In genomic region chr6:118161364-118161763, GRCh38 we compare ENCODE assay signal across 21 cellular contexts.
DNase-seq lines count a peak whose midpoint lies in the region; ATAC-seq and TF ChIP-seq lines count a peak whose summit lies in the region.
"Had no signal": no experiment of that assay in that cellular context is flagged by ENCODE, and none has a peak within 500 bp of the region (broad histone marks: within the 10 kb centered on the region; RNA-seq: fewer than 3 reads in every experiment).

No MANE protein-coding gene starts in this region.

- no peak overlapping the region for H3K4me2 ChIP-seq in mesendoderm (ENCODE audit: low read length)
- H3K4me2 ChIP-seq: BLaER1 had no signal

- no peak overlapping the region for H2AK5ac ChIP-seq in mesendoderm (ENCODE audit: low read length)

- no peaks in the 10 kb centered on the region for H3K36me3 ChIP-seq in HEK293 (ENCODE audit: control insufficient read depth in 2 of 2, insufficient read depth in 1 of 2, low read length in 2 of 2)
- no peaks in the 10 kb centered on the region for H3K36me3 ChIP-seq in mesendoderm (ENCODE audit: control insufficient read depth, insufficient read depth, low read length)
- H3K36me3 ChIP-seq in Caco-2 (ENCODE audit: control insufficient read depth, insufficient read depth, low read length) = no peaks in the 10 kb centered on the region
- no peaks in the 10 kb centered on the region for H3K36me3 ChIP-seq in heart right ventricle
- H3K36me3 ChIP-seq: BE2C, BLaER1 had no signal

- no peaks in the 10 kb centered on the region for H3K36me3 Mint-ChIP-seq in Caco-2 (ENCODE audit: insufficient read depth, unreplicated experiment)
- H3K36me3 Mint-ChIP-seq: CD14-positive monocyte; CD4-positive, alpha-beta memory T cell; CD4-positive, CD25-positive, alpha-beta regulatory T cell; CD8-positive, alpha-beta memory T cell had no signal

- no peak overlapping the region for H4K8ac ChIP-seq in mesendoderm (ENCODE audit: low read depth, low read length)

- BruUV-seq in Caco-2 (replicated peaks; lab: Mats Ljungman, UMichigan) = no TSS peak

- H3K27me3 ChIP-seq in mesendoderm (ENCODE audit: insufficient read depth, low read length, poor library complexity) (no peaks in the 10 kb centered on the region), Caco-2 (replicated peaks; ENCODE audit: control insufficient read depth, insufficient read depth, low read length) (no peaks in the 10 kb centered on the region), heart right ventricle (no peaks in the 10 kb centered on the region)
- H3K27me3 ChIP-seq: BE2C, BLaER1 had no signal

- H3K4me3 ChIP-seq in HEK293 (ENCODE audit: low read depth, low read length) = no peak overlapping the region
- no peak overlapping the region for H3K4me3 ChIP-seq in mesendoderm (ENCODE audit: low read length)
- H3K4me3 ChIP-seq in Caco-2 (ENCODE audit: low read depth, low read length) = no peak overlapping the region
- H3K4me3 ChIP-seq in heart right ventricle = no peak overlapping the region
- H3K4me3 ChIP-seq: BLaER1, GM12878 had no signal

- no peaks in the 10 kb centered on the region for H3K9me3 Mint-ChIP-seq in Caco-2 (ENCODE audit: unreplicated experiment)
- H3K9me3 Mint-ChIP-seq: CD4-positive, alpha-beta memory T cell; CD8-positive, alpha-beta memory T cell had no signal

- H3K4me1 ChIP-seq in HEK293 (ENCODE audit: control insufficient read depth, insufficient read depth, low read length) (peaks cover 20% of the 10 kb centered on the region), mesendoderm (ENCODE audit: control insufficient read depth, low read depth, low read length) (no peaks in the 10 kb centered on the region), Caco-2 (no peaks in the 10 kb centered on the region), heart right ventricle (no peaks in the 10 kb centered on the region)
- H3K4me1 ChIP-seq: BE2C, BLaER1 had no signal

- no peak overlapping the region for H3K56ac ChIP-seq in mesendoderm (ENCODE audit: low read length)

- no peak overlapping the region for H3K23ac ChIP-seq in mesendoderm (ENCODE audit: low read length)

- H3K9ac ChIP-seq in mesendoderm (ENCODE audit: low read length) = no peak overlapping the region
- H3K9ac ChIP-seq: BLaER1 had no signal

- ATAC-seq in heart right ventricle (no peak), HG03342 (IDR thresholded peaks at IDR 0.05; ENCODE audit: unreplicated experiment) (no peak)
- ATAC-seq: GM12878 had no signal

- H3K27me3 Mint-ChIP-seq in Caco-2 (ENCODE audit: insufficient read depth, unreplicated experiment) = no peaks in the 10 kb centered on the region
- H3K27me3 Mint-ChIP-seq: CD4-positive, CD25-positive, alpha-beta regulatory T cell had no signal

- H2BK15ac ChIP-seq in mesendoderm (replicated peaks; ENCODE audit: low read depth) = no peak overlapping the region

- TF ChIP-seq CTCF in HEK293 (tag by site-specific recombination; IDR thresholded peaks at IDR 0.05) (no peak), Caco-2 (IDR thresholded peaks at IDR 0.05; ENCODE audit: insufficient read depth in 1 of 2, low read depth in 1 of 2, low read length in 1 of 2, severe bottlenecking in 1 of 2, unreplicated experiment in 1 of 2) (no peak), heart right ventricle (IDR thresholded peaks at IDR 0.05) (no peak)

- H3K27ac Mint-ChIP-seq in Caco-2 (ENCODE audit: unreplicated experiment) = no peak overlapping the region
- H3K27ac Mint-ChIP-seq: CD4-positive, alpha-beta memory T cell; CD4-positive, CD25-positive, alpha-beta regulatory T cell; CD8-positive, alpha-beta memory T cell had no signal

- CTCF ChIA-PET in HEK293 (lab: Yijun Ruan, JAX) (interaction anchor here (0.7 to 1.1 kb wide), 2 partner anchors 15 to 640 kb away, joined by 3 to 4 read pairs; no protein-coding TSS in a partner anchor), Caco-2 (lab: Charles Lee) (no interaction called here)

- POLR2A ChIA-PET in HEK293 (lab: Yijun Ruan, JAX) = interaction anchor here (0.8 kb wide), 1 partner anchor 13 kb away, joined by 3 read pairs; no protein-coding TSS in a partner anchor
- POLR2A ChIA-PET in Caco-2 (lab: Charles Lee) = no interaction called here

- H3K4ac ChIP-seq in mesendoderm (ENCODE audit: low read depth, low read length) = no peak overlapping the region

- H2BK120ac ChIP-seq in mesendoderm (ENCODE audit: low read depth, low read length) = peak overlapping the region; percentile 21

- no peaks in the 10 kb centered on the region for H3K79me1 ChIP-seq in mesendoderm (ENCODE audit: low read length)

- peak; percentile 79 for DNase-seq in DMS79 (lab: John Stamatoyannopoulos, UW)
- DNase-seq in DMS79 treated with DMSO at 0.1 percent for 48 hours (lab: John Stamatoyannopoulos, UW) = peak; percentile 94
- DNase-seq in mesendoderm = no peak
- DNase-seq in Caco-2 = no peak
- no peak for DNase-seq in heart right ventricle
- DNase-seq in GM03348 (ENCODE audit: low spot score) = no peak
- DNase-seq: 8988T; ACHN; BE2C; C1 segment of cervical spinal cord; Calu3; CD4-positive, alpha-beta memory T cell; CD4-positive, CD25-positive, alpha-beta regulatory T cell; CD8-positive, alpha-beta memory T cell; COR-L47; GF-D8 had no signal

- H3K79me2 ChIP-seq in mesendoderm (ENCODE audit: control insufficient read depth, insufficient read depth, low read length) = no peaks in the 10 kb centered on the region

- no peak overlapping the region for H3K27ac ChIP-seq in HEK293 (ENCODE audit: extremely low read depth, low read depth, low read length)
- H3K27ac ChIP-seq in mesendoderm (ENCODE audit: low read depth, low read length) = no peak overlapping the region
- H3K27ac ChIP-seq in heart right ventricle = no peak overlapping the region
- H3K27ac ChIP-seq: BLaER1 had no signal

- H4K5ac ChIP-seq in mesendoderm (ENCODE audit: low read length) = no peak overlapping the region

- no peaks in the 10 kb centered on the region for H3K4me1 Mint-ChIP-seq in Caco-2 (ENCODE audit: low read depth, unreplicated experiment)
- H3K4me1 Mint-ChIP-seq: CD14-positive monocyte; CD4-positive, CD25-positive, alpha-beta regulatory T cell; CD8-positive, alpha-beta memory T cell had no signal

- WGBS in mesendoderm (ENCODE audit: extremely low coverage, insufficient coverage, low lambda C conversion rate) = no CpG with 5 or more reads among the region's 1 CpG
- WGBS in heart right ventricle, 2 donors = 73 to 79% methylated on average over 1 of the region's 1 CpG

- no peak overlapping the region for H2BK5ac ChIP-seq in mesendoderm (ENCODE audit: low read length)

- no peak overlapping the region for H3K4me3 Mint-ChIP-seq in Caco-2 (ENCODE audit: unreplicated experiment)
- H3K4me3 Mint-ChIP-seq: CD14-positive monocyte; CD4-positive, alpha-beta memory T cell; CD4-positive, CD25-positive, alpha-beta regulatory T cell; CD8-positive, alpha-beta memory T cell had no signal

- H3K9me3 ChIP-seq in HEK293 (ENCODE audit: control insufficient read depth, insufficient read depth, low read depth, low read length) = no peaks in the 10 kb centered on the region
- H3K9me3 ChIP-seq in Caco-2 = no peaks in the 10 kb centered on the region
- H3K9me3 ChIP-seq in heart right ventricle = no peaks in the 10 kb centered on the region
- H3K9me3 ChIP-seq: BE2C, BLaER1 had no signal

- intact Hi-C loops in Caco-2 (cut with micrococcal nuclease; ENCODE audit: unreplicated experiment) (no loop called here), heart right ventricle (cut with DNase I) (no loop called here)

- H3K18ac ChIP-seq in mesendoderm (ENCODE audit: low read length) = no peak overlapping the region

TF ChIP-seq in HEK293, 187 proteins besides CTCF, POLR2A, EP300 and RAD21:
- TF ChIP-seq ZBTB44 (tag by site-specific recombination; IDR thresholded peaks at IDR 0.05) = peak; percentile 52; the same call in 1 of the 2 replicates
- TF ChIP-seq ZNF202 (tag by site-specific recombination; IDR thresholded peaks at IDR 0.05; ENCODE audit: borderline replicate concordance) = no peak
- TF ChIP-seq KLF8 (tag by site-specific recombination; IDR thresholded peaks at IDR 0.05) = peak; percentile 25; the same call in 1 of the 2 replicates
- peak; percentile 31; the same call in 1 of the 2 replicates for TF ChIP-seq ZNF366 (tag by site-specific recombination; conservative IDR thresholded peaks at IDR 0.05)
- TF ChIP-seq KLF16 (tag by site-specific recombination; IDR thresholded peaks at IDR 0.05) = 0 out of 2 replicates have a peak, but pooled peaks have one; percentile 16
- TF ChIP-seq PRDM6 (tag by site-specific recombination; IDR thresholded peaks at IDR 0.05) = peak; percentile 69
- TF ChIP-seq ZNF791 (tag by site-specific recombination; IDR thresholded peaks at IDR 0.05) = no peak
TF ChIP-seq in HEK293: peak in this region for 5.

Comparison
In these comparisons a context has a peak if more than half of its experiments do, and no peak if none do; other contexts are left out.
1. DNase-seq: peak in DMS79 (single experiment) and DMS79 treated with DMSO at 0.1 percent for 48 hours (single experiment); none in mesendoderm (single experiment), Caco-2 (0 of 2), heart right ventricle (0 of 2) and GM03348 (single experiment).